ENCODE assay signal across 13 cellular contexts in genomic region chr15:91941871-91942270, GRCh38.
DNase-seq lines count a peak whose midpoint lies in the region; ATAC-seq and TF ChIP-seq lines count a peak whose summit lies in the region.
"Had no signal": no experiment of that assay in that cellular context is flagged by ENCODE, and none has a peak within 500 bp of the region (broad histone marks: within the 10 kb centered on the region; RNA-seq: fewer than 3 reads in every experiment).

No MANE protein-coding gene starts in this region.

- H3K9me3 Mint-ChIP-seq in CD4-positive, alpha-beta memory T cell: no peaks in the 10 kb centered on the region
- H3K9me3 Mint-ChIP-seq in osteocyte (ENCODE audit: unreplicated experiment): no peaks in the 10 kb centered on the region
- H3K9me3 Mint-ChIP-seq: activated CD8-positive, alpha-beta T cell treated with anti-CD3 and anti-CD28 coated beads for 36 hours; activated naive CD8-positive, alpha-beta T cell treated with anti-CD3 and anti-CD28 coated beads, Interleukin-2, amount 10 ng/mL, durations not matched to agents 7 days and 5 days; H9 had no signal

- intact Hi-C loops in CD4-positive, alpha-beta memory T cell (cut with micrococcal nuclease): loop anchor here (1.0 kb wide), 3 partner anchors 93 to 639 kb away; no protein-coding TSS in a partner anchor

- H3K4me1 Mint-ChIP-seq in CD4-positive, alpha-beta memory T cell: peaks cover 49 to 87% (median 64%) of the 10 kb centered on the region in 4 donors
- H3K4me1 Mint-ChIP-seq in osteocyte (ENCODE audit: unreplicated experiment): peaks cover 2% of the 10 kb centered on the region

- H3K4me3 ChIP-seq in CD4-positive, alpha-beta memory T cell (ENCODE audit: low read length in 2 of 2): no peak overlapping the region
- H3K4me3 ChIP-seq in epithelial cell of esophagus (ENCODE audit: low read length) (no peak overlapping the region), neutrophil (ENCODE audit: low read depth in 1 of 2, low read length in 1 of 2) (no peak overlapping the region)

- H3K27me3 ChIP-seq in CD4-positive, alpha-beta memory T cell (ENCODE audit: insufficient read depth, low read length): no peaks in the 10 kb centered on the region
- H3K27me3 ChIP-seq in neutrophil: no peaks in the 10 kb centered on the region

- POLR2A ChIA-PET in CD4-positive, alpha-beta memory T cell (lab: Charles Lee; ENCODE audit: partially characterized antibody): interaction anchor here (1.4 kb wide), 2 partner anchors 87 to 92 kb away, joined by 4 to 6 read pairs; partner anchors contain the start of gene SLCO3A1

- peaks cover 0 to 4% of the 10 kb centered on the region in 2 donors for H3K36me3 Mint-ChIP-seq in CD4-positive, alpha-beta memory T cell
- H3K36me3 Mint-ChIP-seq in osteocyte (ENCODE audit: unreplicated experiment): no peaks in the 10 kb centered on the region
- H3K36me3 Mint-ChIP-seq: activated naive CD8-positive, alpha-beta T cell treated with anti-CD3 and anti-CD28 coated beads, Interleukin-2, amount 10 ng/mL, durations not matched to agents 7 days and 5 days had no signal

- ATAC-seq in HG03354 (IDR thresholded peaks at IDR 0.05; ENCODE audit: poor library complexity, severe bottlenecking, unreplicated experiment): no peak
- ATAC-seq: activated CD8-positive, alpha-beta T cell treated with anti-CD3 and anti-CD28 coated beads for 36 hours had no signal

- no peaks in the 10 kb centered on the region for H3K36me3 ChIP-seq in CD4-positive, alpha-beta memory T cell (ENCODE audit: insufficient read depth, low read length)
- no peaks in the 10 kb centered on the region for H3K36me3 ChIP-seq in neutrophil

- peak overlapping the region in 6 of 7 donors; percentile 41 to 86 (median 72) for H3K27ac Mint-ChIP-seq in CD4-positive, alpha-beta memory T cell
- no peak overlapping the region for H3K27ac Mint-ChIP-seq in osteocyte (ENCODE audit: unreplicated experiment)
- H3K27ac Mint-ChIP-seq: activated CD8-positive, alpha-beta T cell treated with anti-CD3 and anti-CD28 coated beads for 36 hours; activated naive CD8-positive, alpha-beta T cell treated with anti-CD3 and anti-CD28 coated beads, Interleukin-2, amount 10 ng/mL, durations not matched to agents 7 days and 5 days had no signal

- H3K4me1 ChIP-seq in CD4-positive, alpha-beta memory T cell (ENCODE audit: insufficient read depth, low read length): peaks cover 41% of the 10 kb centered on the region
- peaks cover 54 to 76% of the 10 kb centered on the region in 2 experiments for H3K4me1 ChIP-seq in neutrophil (ENCODE audit: control insufficient read depth in 1 of 2, insufficient read depth in 1 of 2, low read depth in 1 of 2, low read length in 1 of 2)

- no peaks in the 10 kb centered on the region for H3K27me3 Mint-ChIP-seq in CD4-positive, alpha-beta memory T cell
- H3K27me3 Mint-ChIP-seq in osteocyte (ENCODE audit: unreplicated experiment): peaks cover 8% of the 10 kb centered on the region
- H3K27me3 Mint-ChIP-seq: activated naive CD8-positive, alpha-beta T cell treated with anti-CD3 and anti-CD28 coated beads, Interleukin-2, amount 10 ng/mL, durations not matched to agents 7 days and 5 days had no signal

- H3K27ac ChIP-seq in CD4-positive, alpha-beta memory T cell (ENCODE audit: low read depth, low read length): no peak overlapping the region
- H3K27ac ChIP-seq in neutrophil: peak overlapping the region; percentile 77

- H3K4me3 Mint-ChIP-seq in CD4-positive, alpha-beta memory T cell: peak overlapping the region in 4 of 8 donors; percentile 13 to 75 (median 21)
- no peak overlapping the region for H3K4me3 Mint-ChIP-seq in osteocyte (ENCODE audit: unreplicated experiment)
- H3K4me3 Mint-ChIP-seq: activated CD8-positive, alpha-beta T cell treated with anti-CD3 and anti-CD28 coated beads for 36 hours; activated naive CD8-positive, alpha-beta T cell treated with anti-CD3 and anti-CD28 coated beads, Interleukin-2, amount 10 ng/mL, durations not matched to agents 7 days and 5 days; H9 had no signal

- peak in 3 of 5 donors; percentile 9 to 23 (median 14) for DNase-seq in CD4-positive, alpha-beta memory T cell
- DNase-seq in NCI-H1694 (lab: John Stamatoyannopoulos, UW): peak; percentile 20
- DNase-seq in epithelial cell of esophagus (ENCODE audit: low read depth): peak; percentile 46
- DNase-seq in germinal center (ENCODE audit: low spot score): no peak
- no peak for DNase-seq in medulla oblongata (ENCODE audit: extremely low spot score)
- no peak for DNase-seq in osteocyte (ENCODE audit: extremely low spot score, unreplicated experiment)
- DNase-seq: activated CD8-positive, alpha-beta T cell treated with anti-CD3 and anti-CD28 coated beads for 36 hours; activated naive CD8-positive, alpha-beta T cell treated with anti-CD3 and anti-CD28 coated beads, Interleukin-2, amount 10 ng/mL, durations not matched to agents 7 days and 5 days; COR-L47; H9; NCI-H1930 had no signal

- H3K9me3 ChIP-seq in CD4-positive, alpha-beta memory T cell (ENCODE audit: control insufficient read depth in 1 of 2, low read length in 2 of 2): no peaks in the 10 kb centered on the region
- H3K9me3 ChIP-seq in neutrophil: no peaks in the 10 kb centered on the region

- CTCF ChIA-PET in CD4-positive, alpha-beta memory T cell (lab: Charles Lee; ENCODE audit: partially characterized antibody): interaction anchor here (0.9 to 7.0 kb wide), 12 partner anchors 9 to 639 kb away, joined by 3 to 117 read pairs (median 4); partner anchors contain the start of gene SLCO3A1

- TF ChIP-seq CTCF in epithelial cell of esophagus (IDR thresholded peaks at IDR 0.05; ENCODE audit: insufficient read depth, low read depth, low read length, missing control alignments) (peak; percentile 9), neutrophil (IDR thresholded peaks at IDR 0.05) (no peak), osteocyte (IDR thresholded peaks at IDR 0.05) (no peak)

Comparison
In these comparisons a context has a peak if more than half of its experiments do, and no peak if none do; other contexts are left out.
1. DNase-seq: peak in CD4-positive, alpha-beta memory T cell (3 of 5), NCI-H1694 (single experiment) and epithelial cell of esophagus (single experiment); none in germinal center (single experiment), medulla oblongata (single experiment) and osteocyte (single experiment).